Comparison of ENCODE assay signal across 13 cellular contexts in the genomic region with DNA sequence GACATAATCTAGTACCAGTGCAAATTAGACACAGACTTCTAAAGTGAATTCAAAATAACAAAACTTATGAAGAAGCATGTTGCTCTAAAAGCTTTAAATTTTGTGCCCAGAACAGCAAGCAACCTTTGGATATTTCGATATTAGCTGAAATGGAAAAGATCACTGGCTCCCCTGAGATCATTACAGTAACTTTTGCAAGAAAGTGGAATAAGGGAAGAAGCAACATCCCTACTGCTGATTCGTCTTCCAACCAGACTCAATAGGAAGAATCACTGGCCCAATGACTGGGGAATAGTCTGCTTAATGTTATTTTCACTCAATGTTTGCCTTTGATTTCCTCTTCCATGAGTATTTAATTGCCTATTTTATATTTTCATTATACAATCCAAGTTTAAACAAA. TPM values are rescaled to one million over a fixed set of nuclear protein-coding genes. Genes with fewer than 3 reads are reported as not detected.
DNase-seq lines count a peak whose midpoint lies in the region; FAIRE-seq and TF ChIP-seq lines count a peak whose summit lies in the region.
"Had no signal": no experiment of that assay in that cellular context is flagged by ENCODE, and none has a peak within 500 bp of the region (broad histone marks: within the 10 kb centered on the region; RNA-seq: fewer than 3 reads in every experiment).

No MANE protein-coding gene starts in this region.

- H3K4me3 ChIP-seq in HEK293 (ENCODE audit: low read depth, low read length) = no peak overlapping the region
- H3K4me3 ChIP-seq in spleen = peak overlapping the region in 2 of 8 donors; percentile 21 to 27
- no peak overlapping the region for H3K4me3 ChIP-seq in tibial nerve

- FAIRE-seq in GM12892 (lab: Jason Lieb, UNC) = no peak

- intact Hi-C loops in spleen (cut with DNase I; ENCODE audit: low total_unique reads) = loop anchor here (10.0 kb wide), 1 partner anchor 238 kb away; the partner anchor contains the start of gene HOXA1

- TF ChIP-seq POLR2A in spleen (IDR thresholded peaks at IDR 0.05) (no peak), tibial nerve (IDR thresholded peaks at IDR 0.05) (no peak), GM12892 (IDR thresholded peaks at IDR 0.05; ENCODE audit: low read depth, low read length) (no peak)

- H3K36me3 ChIP-seq in HEK293 (ENCODE audit: control insufficient read depth in 2 of 2, insufficient read depth in 1 of 2, low read length in 2 of 2) (peaks cover 0 to 4% of the 10 kb centered on the region in 2 experiments; a peak in 1 of 3 replicates), spleen (peaks cover 0 to 22% (median 3%) of the 10 kb centered on the region in 6 donors), tibial nerve (no peaks in the 10 kb centered on the region)

- TF ChIP-seq EP300 in tibial nerve (IDR thresholded peaks at IDR 0.05) = no peak

- CTCF ChIA-PET in HEK293 (lab: Yijun Ruan, JAX) = interaction anchor here (0.6 to 5.2 kb wide), 6 partner anchors 174 to 288 kb away, joined by 3 to 34 read pairs (median 10); partner anchors contain the start of gene HOXA5

- H3K27ac ChIP-seq in HEK293 (ENCODE audit: extremely low read depth, low read depth, low read length) (peak overlapping the region; percentile 60), spleen (peak overlapping the region in 7 of 8 donors; percentile 10 to 81 (median 71)), tibial nerve (peak overlapping the region in 2 of 4 donors; percentile 17 to 77)

- peak; percentile 28 for DNase-seq in SK-MEL-5 (ENCODE audit: low read depth, low spot score)
- peak; percentile 38 for DNase-seq in kidney tubule cell (ENCODE audit: low spot score)
- DNase-seq in spleen = no peak
- DNase-seq in tibial nerve (ENCODE audit: low spot score in 2 of 2) = no peak
- no peak for DNase-seq in GM12892 (ENCODE audit: insufficient read length)
- no peak for DNase-seq in NOMO-1 treated with DMSO at 0.1 percent for 48 hours (lab: John Stamatoyannopoulos, UW; ENCODE audit: unreplicated experiment)
- DNase-seq in NCI-H526 treated with DMSO at 0.1 percent for 48 hours (lab: John Stamatoyannopoulos, UW) = no peak
- DNase-seq: activated naive CD8-positive, alpha-beta T cell treated with anti-CD3 and anti-CD28 coated beads for 36 hours; CD8-positive, alpha-beta T cell; NCI-H1436 treated with DMSO at 0.1 percent for 48 hours; stimulated activated CD4-positive, alpha-beta T cell treated with anti-CD3 and anti-CD28 coated beads, Interleukin-1b, Interleukin-23, amount 100 ng/mL, for 48 hours; stimulated activated naive CD4-positive, alpha-beta T cell had no signal

- TF ChIP-seq CTCF in HEK293 (tag by site-specific recombination; IDR thresholded peaks at IDR 0.05) = no peak
- no peak for TF ChIP-seq CTCF in spleen (IDR thresholded peaks at IDR 0.05 in 8 of 11, conservative IDR thresholded peaks at IDR 0.05 in 3 of 11)
- no peak for TF ChIP-seq CTCF in tibial nerve (IDR thresholded peaks at IDR 0.05)

- H3K4me1 ChIP-seq in HEK293 (ENCODE audit: control insufficient read depth, insufficient read depth, low read length) (peaks cover 59% of the 10 kb centered on the region), spleen (peaks cover 0 to 84% (median 48%) of the 10 kb centered on the region in 6 donors), tibial nerve (peaks cover 0 to 32% (median 3%) of the 10 kb centered on the region in 4 donors)

- in situ Hi-C loops in SK-MEL-5 (cut with HindIII; ENCODE audit: low pct_unique_long_range_greater_than_20kb, low sequenced_read_pairs) = loop anchor here (10.0 kb wide), 1 partner anchor 268 kb away; no protein-coding TSS in a partner anchor

- POLR2A ChIA-PET in HEK293 (lab: Yijun Ruan, JAX) = interaction anchor here (0.7 to 1.8 kb wide), 4 partner anchors 8 to 315 kb away, joined by 3 to 7 read pairs (median 4); partner anchors contain the start of gene SKAP2

- H3K9me3 ChIP-seq in HEK293 (ENCODE audit: control insufficient read depth, insufficient read depth, low read depth, low read length) = no peaks in the 10 kb centered on the region
- H3K9me3 ChIP-seq in spleen = no peaks in the 10 kb centered on the region
- H3K9me3 ChIP-seq in tibial nerve = no peaks in the 10 kb centered on the region

- H3K27me3 ChIP-seq in spleen (replicated peaks in 1 of 7) (no peaks in the 10 kb centered on the region), tibial nerve (peaks cover 0 to 7% of the 10 kb centered on the region in 2 donors)

- WGBS in spleen, 5 donors = 14 to 28% (median 23%) methylated on average over 2 of the region's 2 CpGs
- WGBS in tibial nerve, 2 donors = 27 to 38% methylated on average over 2 of the region's 2 CpGs

TF ChIP-seq in HEK293, 187 proteins besides CTCF, POLR2A, EP300 and RAD21 (continues in another document):
- no peak for TF ChIP-seq ZNF791 (tag by site-specific recombination; IDR thresholded peaks at IDR 0.05)
- no peak for TF ChIP-seq ZNF629 (tag by site-specific recombination; IDR thresholded peaks at IDR 0.05)
- no peak for TF ChIP-seq PRDM2 (tag by site-specific recombination; IDR thresholded peaks at IDR 0.05; ENCODE audit: borderline replicate concordance)
- TF ChIP-seq OVOL3 (tag by site-specific recombination; IDR thresholded peaks at IDR 0.05) = no peak
- TF ChIP-seq ZNF404 (tag by site-specific recombination; IDR thresholded peaks at IDR 0.05) = no peak
- TF ChIP-seq PATZ1 (tag by site-specific recombination; IDR thresholded peaks at IDR 0.05) = no peak
- TF ChIP-seq ZNF514 (tag by site-specific recombination; IDR thresholded peaks at IDR 0.05) = no peak
- 0 out of 2 replicates have a peak, but pooled peaks have one; percentile 30 for TF ChIP-seq PRDM1 (tag by site-specific recombination; IDR thresholded peaks at IDR 0.05)
- no peak for TF ChIP-seq GFI1B (tag by site-specific recombination; IDR thresholded peaks at IDR 0.05)
- TF ChIP-seq ZNF560 (tag by site-specific recombination; IDR thresholded peaks at IDR 0.05; ENCODE audit: borderline replicate concordance) = no peak
- TF ChIP-seq ZNF837 (tag by site-specific recombination; IDR thresholded peaks at IDR 0.05) = no peak
- TF ChIP-seq ZBTB21 (tag by site-specific recombination; IDR thresholded peaks at IDR 0.05) = no peak
- TF ChIP-seq ZNF335 (tag by site-specific recombination; conservative IDR thresholded peaks at IDR 0.05) = no peak

RNA-seq across cellular contexts. Expression of gene SKAP2, which starts 7.9 kb away (rescaled TPM):
- total RNA-seq in SK-MEL-5 (2014; rRNA removed; shearing (Covaris generic)) = 37.1 and 41.8 TPM in 2 replicates
- polyA plus RNA-seq in SK-MEL-5 (2015; cell fraction: cytosol; rRNA removed) = 26.6 and 32.6 TPM in 2 replicates
- polyA plus RNA-seq in SK-MEL-5 (2015; cell fraction: nucleus; rRNA removed) = 12.7 and 12.8 TPM in 2 replicates
- total RNA-seq in spleen = 10 to 100 TPM; 58.4 to 87.2 (median 65.6) TPM
- 10 to 100 TPM; 14.8 to 29.9 (median 25.2) TPM for polyA plus RNA-seq in spleen
- 10 to 100 TPM; 14.1 to 33.7 (median 27.6) TPM for total RNA-seq in tibial nerve
- 16.8 TPM for polyA plus RNA-seq in GM12892 (2012; ENCODE audit: missing spikeins)

Comparison
In these comparisons a context has a peak if more than half of its experiments do, and no peak if none do; other contexts are left out.
1. DNase-seq: peak in SK-MEL-5 (single experiment) and kidney tubule cell (single experiment); none in spleen (single experiment), tibial nerve (0 of 2), GM12892 (single experiment), NOMO-1 treated with DMSO at 0.1 percent for 48 hours (single experiment) and NCI-H526 treated with DMSO at 0.1 percent for 48 hours (single experiment).